8 cellular contexts compared by ENCODE assay signal in genomic region chr9:128370752-128371621, GRCh38.
DNase-seq lines count a peak whose midpoint lies in the region; ATAC-seq and TF ChIP-seq lines count a peak whose summit lies in the region.

Gene URM1 (plus strand): TSS chr9:128371374. CDS start chr9:128371381, 7 bp downstream.

- DNase-seq in AG10803 (ENCODE audit: low read depth) (peak; percentile 96), NCI-H446 treated with DMSO at 0.1 percent for 48 hours (lab: John Stamatoyannopoulos, UW) (peak; percentile 74), islet precursor cell (peak; percentile 99)
- peak; percentile 86 to 92 for DNase-seq in central memory CD8-positive, alpha-beta T cell (ENCODE audit: low spot score in 2 of 2)
- DNase-seq in stimulated activated CD4-positive, alpha-beta T cell treated with anti-CD3 and anti-CD28 coated beads, Interleukin-12 subunit alpha, Interleukin-12 subunit beta, amount 100 ng/mL, for 4 hours: peak; percentile 93

- peak within 1 kb of the TSS; percentile 95 for H3K27ac Mint-ChIP-seq in central memory CD8-positive, alpha-beta T cell (ENCODE audit: low read depth)

- H3K4me3 Mint-ChIP-seq in central memory CD8-positive, alpha-beta T cell: peak within 1 kb of the TSS; percentile 93

- peaks cover 4% of the 10 kb centered on the region for H3K36me3 Mint-ChIP-seq in central memory CD8-positive, alpha-beta T cell (ENCODE audit: insufficient read depth)

- H3K4me1 Mint-ChIP-seq in central memory CD8-positive, alpha-beta T cell: peaks cover 34% of the 10 kb centered on the region

- no peaks in the 10 kb centered on the region for H3K9me3 Mint-ChIP-seq in central memory CD8-positive, alpha-beta T cell

- peak within 1 kb of the TSS; percentile 99 for H3K4me3 ChIP-seq in AG10803 (ENCODE audit: low read length)

- ATAC-seq in GM19035 (IDR thresholded peaks at IDR 0.05; ENCODE audit: unreplicated experiment): peak; percentile 87
- peak; percentile 94 for ATAC-seq in HG03354 (IDR thresholded peaks at IDR 0.05; ENCODE audit: poor library complexity, severe bottlenecking, unreplicated experiment)
- peak; percentile 98 for ATAC-seq in activated CD4-positive, CD25-positive, alpha-beta regulatory T cell treated with anti-CD3 and anti-CD28 coated beads, Interleukin-2, amount 50 U/mL, for 24 hours
- peak; percentile 97 for ATAC-seq in central memory CD8-positive, alpha-beta T cell (replicated peaks; ENCODE audit: extremely low read depth, poor library complexity, severe bottlenecking)

- TF ChIP-seq CTCF in AG10803 (conservative IDR thresholded peaks at IDR 0.05; ENCODE audit: low read length): peak; percentile 35; the same call in 1 of the 2 replicates

- peaks cover 12% of the 10 kb centered on the region for H3K27me3 Mint-ChIP-seq in central memory CD8-positive, alpha-beta T cell

Comparison
In these comparisons a context has a peak if more than half of its experiments do, and no peak if none do; other contexts are left out.
1. Peak in every context shown above with its lines: DNase-seq, ATAC-seq and H3K4me3 ChIP-seq.